Comparison of ENCODE assay signal across 8 cellular contexts in genomic region chr22:41682033-41682807, GRCh38. TPM values are rescaled to one million over a fixed set of nuclear protein-coding genes. Genes with fewer than 3 reads are reported as not detected.
DNase-seq lines count a peak whose midpoint lies in the region; ATAC-seq and TF ChIP-seq lines count a peak whose summit lies in the region.

No MANE protein-coding gene starts in this region.

- H3K4me3 Mint-ChIP-seq in activated T-helper 17 cell treated with anti-CD3 and anti-CD28 coated beads, Interleukin-2, amount 50 U/mL, for 72 hours, result peak overlapping the region; percentile 95
- peak overlapping the region; percentile 99 for H3K4me3 Mint-ChIP-seq in natural killer cell
- peak overlapping the region; percentile 98 for H3K4me3 Mint-ChIP-seq in stimulated activated effector memory CD8-positive, alpha-beta T cell treated with anti-CD3 and anti-CD28 coated beads, Interleukin-12 subunit alpha, Interleukin-12 subunit beta, amount 100 ng/mL, for 72 hours

- peaks cover 63% of the 10 kb centered on the region for H3K36me3 Mint-ChIP-seq in activated T-helper 17 cell treated with anti-CD3 and anti-CD28 coated beads, Interleukin-2, amount 50 U/mL, for 72 hours (ENCODE audit: low read depth)
- no peaks in the 10 kb centered on the region for H3K36me3 Mint-ChIP-seq in natural killer cell
- peaks cover 61% of the 10 kb centered on the region for H3K36me3 Mint-ChIP-seq in stimulated activated effector memory CD8-positive, alpha-beta T cell treated with anti-CD3 and anti-CD28 coated beads, Interleukin-12 subunit alpha, Interleukin-12 subunit beta, amount 100 ng/mL, for 72 hours

- H3K27ac Mint-ChIP-seq in activated T-helper 17 cell treated with anti-CD3 and anti-CD28 coated beads, Interleukin-2, amount 50 U/mL, for 72 hours, result peak overlapping the region; percentile 99
- peak overlapping the region; percentile 94 to 98 for H3K27ac Mint-ChIP-seq in natural killer cell
- H3K27ac Mint-ChIP-seq in stimulated activated effector memory CD8-positive, alpha-beta T cell treated with anti-CD3 and anti-CD28 coated beads, Interleukin-12 subunit alpha, Interleukin-12 subunit beta, amount 100 ng/mL, for 72 hours, result peak overlapping the region; percentile 99

- peak; percentile 60 for ATAC-seq in GM18511 (IDR thresholded peaks at IDR 0.05; ENCODE audit: unreplicated experiment)
- peak; percentile 59 for ATAC-seq in HG03565 (IDR thresholded peaks at IDR 0.05; ENCODE audit: unreplicated experiment)
- peak; percentile 97 for ATAC-seq in activated T-helper 17 cell treated with anti-CD3 and anti-CD28 coated beads, Interleukin-2, amount 50 U/mL, for 72 hours (replicated peaks)
- ATAC-seq in natural killer cell, result peak; percentile 91 to 92 (median 92)
- peak; percentile 97 for ATAC-seq in stimulated activated effector memory CD8-positive, alpha-beta T cell treated with anti-CD3 and anti-CD28 coated beads, Interleukin-12 subunit alpha, Interleukin-12 subunit beta, amount 100 ng/mL, for 72 hours
- no peak for ATAC-seq in GM18867 (IDR thresholded peaks at IDR 0.05; ENCODE audit: unreplicated experiment)

- no peaks in the 10 kb centered on the region for H3K27me3 Mint-ChIP-seq in activated T-helper 17 cell treated with anti-CD3 and anti-CD28 coated beads, Interleukin-2, amount 50 U/mL, for 72 hours
- H3K27me3 Mint-ChIP-seq in natural killer cell (ENCODE audit: low read depth in 2 of 2), result no peaks in the 10 kb centered on the region

- TF ChIP-seq CTCF in natural killer cell (IDR thresholded peaks at IDR 0.05), result no peak

- peak; percentile 89 for DNase-seq in RKO (ENCODE audit: low spot score)
- peak; percentile 85 for DNase-seq in fibroblast of peridontal ligament (ENCODE audit: extremely low read depth)
- DNase-seq in natural killer cell, result peak; percentile 86
- peak; percentile 73 to 91 for DNase-seq in stimulated activated effector memory CD8-positive, alpha-beta T cell treated with anti-CD3 and anti-CD28 coated beads, Interleukin-12 subunit alpha, Interleukin-12 subunit beta, amount 100 ng/mL, for 72 hours (ENCODE audit: low spot score in 2 of 2)

- H3K4me1 Mint-ChIP-seq in activated T-helper 17 cell treated with anti-CD3 and anti-CD28 coated beads, Interleukin-2, amount 50 U/mL, for 72 hours, result peaks cover 8% of the 10 kb centered on the region
- peaks cover 12 to 13% of the 10 kb centered on the region in 2 donors for H3K4me1 Mint-ChIP-seq in natural killer cell
- peaks cover 18% of the 10 kb centered on the region for H3K4me1 Mint-ChIP-seq in stimulated activated effector memory CD8-positive, alpha-beta T cell treated with anti-CD3 and anti-CD28 coated beads, Interleukin-12 subunit alpha, Interleukin-12 subunit beta, amount 100 ng/mL, for 72 hours

- H3K9me3 Mint-ChIP-seq in activated T-helper 17 cell treated with anti-CD3 and anti-CD28 coated beads, Interleukin-2, amount 50 U/mL, for 72 hours, result no peaks in the 10 kb centered on the region
- H3K9me3 Mint-ChIP-seq in natural killer cell, result no peaks in the 10 kb centered on the region
- H3K9me3 Mint-ChIP-seq in stimulated activated effector memory CD8-positive, alpha-beta T cell treated with anti-CD3 and anti-CD28 coated beads, Interleukin-12 subunit alpha, Interleukin-12 subunit beta, amount 100 ng/mL, for 72 hours, result no peaks in the 10 kb centered on the region

- intact Hi-C loops in natural killer cell (cut with micrococcal nuclease), result no loop called here

RNA-seq across cellular contexts. Expression of gene SNU13, which starts 6.4 kb away (rescaled TPM):
- total RNA-seq in activated T-helper 17 cell treated with anti-CD3 and anti-CD28 coated beads, Interleukin-2, amount 50 U/mL, for 72 hours, result 100 to 1,000 TPM; 175 to 256 TPM
- 100 to 1,000 TPM in 2 of 3 donors, 10 to 100 TPM in 1; 100.0 to 106 (median 101) TPM for total RNA-seq in natural killer cell

RNA-seq across cellular contexts. Expression of gene MEI1, which starts 17.1 kb away (rescaled TPM):
- total RNA-seq in activated T-helper 17 cell treated with anti-CD3 and anti-CD28 coated beads, Interleukin-2, amount 50 U/mL, for 72 hours, result 10 to 100 TPM; 39.8 to 40.1 TPM
- total RNA-seq in natural killer cell, result 10 to 100 TPM; 44.7 to 75.6 (median 50.3) TPM
